In genomic region chr1:235160965-235161684, GRCh38 we compare ENCODE assay signal across 1 cellular context.
A peak's percentile ranks its signal among the peaks of the same experiment; 100 is the strongest.
TF ChIP-seq lines count a peak whose summit lies in the region.

A gene with protein sequence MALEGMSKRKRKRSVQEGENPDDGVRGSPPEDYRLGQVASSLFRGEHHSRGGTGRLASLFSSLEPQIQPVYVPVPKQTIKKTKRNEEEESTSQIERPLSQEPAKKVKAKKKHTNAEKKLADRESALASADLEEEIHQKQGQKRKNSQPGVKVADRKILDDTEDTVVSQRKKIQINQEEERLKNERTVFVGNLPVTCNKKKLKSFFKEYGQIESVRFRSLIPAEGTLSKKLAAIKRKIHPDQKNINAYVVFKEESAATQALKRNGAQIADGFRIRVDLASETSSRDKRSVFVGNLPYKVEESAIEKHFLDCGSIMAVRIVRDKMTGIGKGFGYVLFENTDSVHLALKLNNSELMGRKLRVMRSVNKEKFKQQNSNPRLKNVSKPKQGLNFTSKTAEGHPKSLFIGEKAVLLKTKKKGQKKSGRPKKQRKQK (minus strand): TSS chr1:235161250. CDS start chr1:235161226, 24 bp downstream.

TF ChIP-seq in HepG2, 621 proteins besides CTCF, POLR2A, EP300 and RAD21 (continued from another document and continues in another):
- TF ChIP-seq, protein P1, sequence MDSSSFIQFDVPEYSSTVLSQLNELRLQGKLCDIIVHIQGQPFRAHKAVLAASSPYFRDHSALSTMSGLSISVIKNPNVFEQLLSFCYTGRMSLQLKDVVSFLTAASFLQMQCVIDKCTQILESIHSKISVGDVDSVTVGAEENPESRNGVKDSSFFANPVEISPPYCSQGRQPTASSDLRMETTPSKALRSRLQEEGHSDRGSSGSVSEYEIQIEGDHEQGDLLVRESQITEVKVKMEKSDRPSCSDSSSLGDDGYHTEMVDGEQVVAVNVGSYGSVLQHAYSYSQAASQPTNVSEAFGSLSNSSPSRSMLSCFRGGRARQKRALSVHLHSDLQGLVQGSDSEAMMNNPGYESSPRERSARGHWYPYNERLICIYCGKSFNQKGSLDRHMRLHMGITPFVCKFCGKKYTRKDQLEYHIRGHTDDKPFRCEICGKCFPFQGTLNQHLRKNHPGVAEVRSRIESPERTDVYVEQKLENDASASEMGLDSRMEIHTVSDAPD (CRISPR knock-in tag; IDR thresholded peaks at IDR 0.05) = no peak
- TF ChIP-seq ZNF607 (CRISPR knock-in tag; IDR thresholded peaks at IDR 0.05; ENCODE audit: borderline replicate concordance) (peak; percentile 91), GLI4 (CRISPR knock-in tag; IDR thresholded peaks at IDR 0.05; ENCODE audit: borderline replicate concordance) (peak; percentile 88; the same call in 1 of the 2 replicates), KAT7 (CRISPR knock-in tag; IDR thresholded peaks at IDR 0.05; ENCODE audit: borderline replicate concordance) (no peak; the same call in 1 of the 2 replicates), PRDM4 (CRISPR knock-in tag; IDR thresholded peaks at IDR 0.05; ENCODE audit: borderline replicate concordance) (peak; percentile 64; the same call in 1 of the 2 replicates), ZNF224 (CRISPR knock-in tag; IDR thresholded peaks at IDR 0.05) (peak; percentile 84; the same call in 1 of the 2 replicates), DZIP1 (CRISPR knock-in tag; IDR thresholded peaks at IDR 0.05) (peak; percentile 87), GATA4 (IDR thresholded peaks at IDR 0.05; ENCODE audit: borderline replicate concordance, low read depth) (peak; percentile 54; the same call in 1 of the 2 replicates), U2AF2 (IDR thresholded peaks at IDR 0.05; ENCODE audit: low read depth, low read length) (no peak), FOSL1 (CRISPR knock-in tag; IDR thresholded peaks at IDR 0.05; ENCODE audit: borderline replicate concordance) (0 out of 2 replicates have a peak, but pooled peaks have one; percentile 20), HOXA7 (CRISPR knock-in tag; IDR thresholded peaks at IDR 0.05) (0 out of 2 replicates have a peak, but pooled peaks have one; percentile 19), HBP1 (CRISPR knock-in tag; IDR thresholded peaks at IDR 0.05; ENCODE audit: low read depth) (peak; percentile 65; the same call in 1 of the 2 replicates), ZBTB37 (CRISPR knock-in tag; IDR thresholded peaks at IDR 0.05) (no peak; the same call in 1 of the 2 replicates), SOX13 (IDR thresholded peaks at IDR 0.05) (no peak), SOX13 (CRISPR knock-in tag; conservative IDR thresholded peaks at IDR 0.05 in 1 of 2, IDR thresholded peaks at IDR 0.05 in 1 of 2) (peak in 1 of 2 experiments; percentile 26; a peak in 2 of 4 replicates)
- TF ChIP-seq, protein P2, sequence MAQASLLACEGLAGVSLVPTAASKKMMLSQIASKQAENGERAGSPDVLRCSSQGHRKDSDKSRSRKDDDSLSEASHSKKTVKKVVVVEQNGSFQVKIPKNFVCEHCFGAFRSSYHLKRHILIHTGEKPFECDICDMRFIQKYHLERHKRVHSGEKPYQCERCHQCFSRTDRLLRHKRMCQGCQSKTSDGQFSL (CRISPR knock-in tag; IDR thresholded peaks at IDR 0.05) = no peak
- TF ChIP-seq, protein P3, sequence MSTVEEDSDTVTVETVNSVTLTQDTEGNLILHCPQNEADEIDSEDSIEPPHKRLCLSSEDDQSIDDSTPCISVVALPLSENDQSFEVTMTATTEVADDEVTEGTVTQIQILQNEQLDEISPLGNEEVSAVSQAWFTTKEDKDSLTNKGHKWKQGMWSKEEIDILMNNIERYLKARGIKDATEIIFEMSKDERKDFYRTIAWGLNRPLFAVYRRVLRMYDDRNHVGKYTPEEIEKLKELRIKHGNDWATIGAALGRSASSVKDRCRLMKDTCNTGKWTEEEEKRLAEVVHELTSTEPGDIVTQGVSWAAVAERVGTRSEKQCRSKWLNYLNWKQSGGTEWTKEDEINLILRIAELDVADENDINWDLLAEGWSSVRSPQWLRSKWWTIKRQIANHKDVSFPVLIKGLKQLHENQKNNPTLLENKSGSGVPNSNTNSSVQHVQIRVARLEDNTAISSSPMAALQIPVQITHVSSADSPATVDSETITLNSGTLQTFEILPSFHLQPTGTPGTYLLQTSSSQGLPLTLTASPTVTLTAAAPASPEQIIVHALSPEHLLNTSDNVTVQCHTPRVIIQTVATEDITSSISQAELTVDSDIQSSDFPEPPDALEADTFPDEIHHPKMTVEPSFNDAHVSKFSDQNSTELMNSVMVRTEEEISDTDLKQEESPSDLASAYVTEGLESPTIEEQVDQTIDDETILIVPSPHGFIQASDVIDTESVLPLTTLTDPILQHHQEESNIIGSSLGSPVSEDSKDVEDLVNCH (CRISPR knock-in tag; IDR thresholded peaks at IDR 0.05) = no peak
- TF ChIP-seq, protein P4, sequence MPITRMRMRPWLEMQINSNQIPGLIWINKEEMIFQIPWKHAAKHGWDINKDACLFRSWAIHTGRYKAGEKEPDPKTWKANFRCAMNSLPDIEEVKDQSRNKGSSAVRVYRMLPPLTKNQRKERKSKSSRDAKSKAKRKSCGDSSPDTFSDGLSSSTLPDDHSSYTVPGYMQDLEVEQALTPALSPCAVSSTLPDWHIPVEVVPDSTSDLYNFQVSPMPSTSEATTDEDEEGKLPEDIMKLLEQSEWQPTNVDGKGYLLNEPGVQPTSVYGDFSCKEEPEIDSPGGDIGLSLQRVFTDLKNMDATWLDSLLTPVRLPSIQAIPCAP (CRISPR knock-in tag; IDR thresholded peaks at IDR 0.05; ENCODE audit: low read depth) = no peak
- TF ChIP-seq, protein P5, sequence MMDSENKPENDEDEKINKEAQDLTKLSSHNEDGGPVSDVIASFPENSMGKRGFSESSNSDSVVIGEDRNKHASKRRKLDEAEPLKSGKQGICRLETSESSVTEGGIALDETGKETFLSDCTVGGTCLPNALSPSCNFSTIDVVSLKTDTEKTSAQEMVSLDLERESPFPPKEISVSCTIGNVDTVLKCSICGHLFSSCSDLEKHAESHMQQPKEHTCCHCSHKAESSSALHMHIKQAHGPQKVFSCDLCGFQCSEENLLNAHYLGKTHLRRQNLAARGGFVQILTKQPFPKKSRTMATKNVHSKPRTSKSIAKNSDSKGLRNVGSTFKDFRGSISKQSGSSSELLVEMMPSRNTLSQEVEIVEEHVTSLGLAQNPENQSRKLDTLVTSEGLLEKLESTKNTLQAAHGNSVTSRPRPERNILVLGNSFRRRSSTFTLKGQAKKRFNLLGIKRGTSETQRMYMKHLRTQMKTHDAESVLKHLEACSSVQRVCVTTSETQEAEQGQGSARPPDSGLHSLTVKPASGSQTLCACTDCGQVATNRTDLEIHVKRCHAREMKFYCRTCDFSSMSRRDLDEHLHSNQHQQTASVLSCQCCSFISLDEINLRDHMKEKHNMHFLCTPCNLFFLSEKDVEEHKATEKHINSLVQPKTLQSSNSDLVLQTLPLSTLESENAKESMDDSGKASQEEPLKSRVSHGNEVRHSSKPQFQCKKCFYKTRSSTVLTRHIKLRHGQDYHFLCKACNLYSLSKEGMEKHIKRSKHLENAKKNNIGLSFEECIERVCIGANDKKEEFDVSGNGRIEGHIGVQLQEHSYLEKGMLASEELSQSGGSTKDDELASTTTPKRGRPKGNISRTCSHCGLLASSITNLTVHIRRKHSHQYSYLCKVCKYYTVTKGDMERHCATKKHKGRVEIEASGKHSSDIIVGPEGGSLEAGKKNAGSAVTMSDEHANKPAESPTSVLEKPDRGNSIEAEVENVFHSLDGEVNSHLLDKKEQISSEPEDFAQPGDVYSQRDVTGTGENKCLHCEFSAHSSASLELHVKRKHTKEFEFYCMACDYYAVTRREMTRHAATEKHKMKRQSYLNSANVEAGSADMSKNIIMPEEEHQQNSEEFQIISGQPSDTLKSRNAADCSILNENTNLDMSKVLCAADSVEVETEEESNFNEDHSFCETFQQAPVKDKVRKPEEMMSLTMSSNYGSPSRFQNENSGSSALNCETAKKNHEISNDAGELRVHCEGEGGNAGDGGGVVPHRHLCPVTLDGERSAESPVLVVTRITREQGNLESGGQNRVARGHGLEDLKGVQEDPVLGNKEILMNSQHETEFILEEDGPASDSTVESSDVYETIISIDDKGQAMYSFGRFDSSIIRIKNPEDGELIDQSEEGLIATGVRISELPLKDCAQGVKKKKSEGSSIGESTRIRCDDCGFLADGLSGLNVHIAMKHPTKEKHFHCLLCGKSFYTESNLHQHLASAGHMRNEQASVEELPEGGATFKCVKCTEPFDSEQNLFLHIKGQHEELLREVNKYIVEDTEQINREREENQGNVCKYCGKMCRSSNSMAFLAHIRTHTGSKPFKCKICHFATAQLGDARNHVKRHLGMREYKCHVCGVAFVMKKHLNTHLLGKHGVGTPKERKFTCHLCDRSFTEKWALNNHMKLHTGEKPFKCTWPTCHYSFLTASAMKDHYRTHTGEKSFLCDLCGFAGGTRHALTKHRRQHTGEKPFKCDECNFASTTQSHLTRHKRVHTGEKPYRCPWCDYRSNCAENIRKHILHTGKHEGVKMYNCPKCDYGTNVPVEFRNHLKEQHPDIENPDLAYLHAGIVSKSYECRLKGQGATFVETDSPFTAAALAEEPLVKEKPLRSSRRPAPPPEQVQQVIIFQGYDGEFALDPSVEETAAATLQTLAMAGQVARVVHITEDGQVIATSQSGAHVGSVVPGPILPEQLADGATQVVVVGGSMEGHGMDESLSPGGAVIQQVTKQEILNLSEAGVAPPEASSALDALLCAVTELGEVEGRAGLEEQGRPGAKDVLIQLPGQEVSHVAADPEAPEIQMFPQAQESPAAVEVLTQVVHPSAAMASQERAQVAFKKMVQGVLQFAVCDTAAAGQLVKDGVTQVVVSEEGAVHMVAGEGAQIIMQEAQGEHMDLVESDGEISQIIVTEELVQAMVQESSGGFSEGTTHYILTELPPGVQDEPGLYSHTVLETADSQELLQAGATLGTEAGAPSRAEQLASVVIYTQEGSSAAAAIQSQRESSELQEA (CRISPR knock-in tag; IDR thresholded peaks at IDR 0.05; ENCODE audit: not compliant biosample characterization) = peak; percentile 86
- TF ChIP-seq, protein P6, sequence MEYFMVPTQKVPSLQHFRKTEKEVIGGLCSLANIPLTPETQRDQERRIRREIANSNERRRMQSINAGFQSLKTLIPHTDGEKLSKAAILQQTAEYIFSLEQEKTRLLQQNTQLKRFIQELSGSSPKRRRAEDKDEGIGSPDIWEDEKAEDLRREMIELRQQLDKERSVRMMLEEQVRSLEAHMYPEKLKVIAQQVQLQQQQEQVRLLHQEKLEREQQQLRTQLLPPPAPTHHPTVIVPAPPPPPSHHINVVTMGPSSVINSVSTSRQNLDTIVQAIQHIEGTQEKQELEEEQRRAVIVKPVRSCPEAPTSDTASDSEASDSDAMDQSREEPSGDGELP (IDR thresholded peaks at IDR 0.05; ENCODE audit: borderline replicate concordance, low read depth) = peak; percentile 46; the same call in 1 of the 2 replicates
